8 cellular contexts compared by ENCODE assay signal in the genomic region with DNA sequence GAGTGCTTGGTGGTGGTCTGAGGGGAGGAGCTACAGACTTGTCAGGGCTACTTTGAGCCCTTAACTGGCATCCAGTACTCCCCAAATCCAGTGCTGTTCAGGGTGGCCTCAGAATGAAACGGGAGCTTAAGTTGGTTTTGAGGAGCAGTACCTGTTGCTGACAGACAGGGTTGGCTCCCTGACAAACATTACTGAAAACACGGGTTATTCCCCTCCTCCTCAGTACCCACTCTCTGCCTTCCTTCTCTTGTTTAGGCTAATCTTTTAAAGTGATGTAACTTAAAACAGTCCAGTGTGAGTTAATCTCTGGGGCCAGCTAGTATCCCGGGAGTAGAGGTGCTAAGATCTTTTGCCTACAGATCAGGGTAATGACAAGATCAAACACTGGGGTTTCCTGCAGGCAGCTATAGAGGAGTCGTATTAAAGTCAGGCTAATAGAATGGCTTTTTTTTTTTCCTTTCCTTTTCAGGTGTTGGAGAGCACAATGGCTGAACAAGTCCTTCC. TPM values are rescaled to one million over a fixed set of nuclear protein-coding genes. Genes with fewer than 3 reads are reported as not detected.
DNase-seq lines count a peak whose midpoint lies in the region; ATAC-seq, FAIRE-seq and TF ChIP-seq lines count a peak whose summit lies in the region.

No MANE protein-coding gene starts in this region.

- FAIRE-seq in pancreas (lab: Jason Lieb, UNC), result no peak
- no peak for FAIRE-seq in RCC 7860 (lab: Jason Lieb, UNC)

- peak overlapping the region; percentile 81 for H3K4me2 ChIP-seq in SU-DHL-6 (ENCODE audit: low read depth, low read length, poor library complexity, severe bottlenecking)

- no peaks in the 10 kb centered on the region for H3K9me3 ChIP-seq in SU-DHL-6 (ENCODE audit: insufficient read depth, low read length)
- H3K9me3 ChIP-seq in endodermal cell (ENCODE audit: control insufficient read depth, low read length), result no peaks in the 10 kb centered on the region
- H3K9me3 ChIP-seq in pancreas, result no peaks in the 10 kb centered on the region

- TF ChIP-seq CTCF in SU-DHL-6 (IDR thresholded peaks at IDR 0.05; ENCODE audit: insufficient read depth, low read length, poor library complexity, severe bottlenecking) (no peak), endodermal cell (conservative IDR thresholded peaks at IDR 0.05) (peak; percentile 38), pancreas (IDR thresholded peaks at IDR 0.05) (no peak)

- H3K9ac ChIP-seq in SU-DHL-6 (ENCODE audit: low read length) (no peak overlapping the region), endodermal cell (ENCODE audit: extremely low read depth, low read length, poor library complexity, severe bottlenecking) (no peak overlapping the region)

- no peak overlapping the region for H3K27ac Mint-ChIP-seq in endodermal cell

- H3K27ac ChIP-seq in SU-DHL-6 (ENCODE audit: low read depth, low read length) (no peak overlapping the region), endodermal cell (ENCODE audit: low read depth, low read length) (no peak overlapping the region), pancreas (peak overlapping the region in 2 of 4 donors; percentile 6 to 65)

- ATAC-seq in GM21619 (IDR thresholded peaks at IDR 0.05; ENCODE audit: unreplicated experiment) (peak; percentile 24), pancreas (no peak), GM18873 (IDR thresholded peaks at IDR 0.05; ENCODE audit: low FRiP score, unreplicated experiment) (no peak)

- H3K27me3 ChIP-seq in SU-DHL-6 (ENCODE audit: low read length), result no peaks in the 10 kb centered on the region
- H3K27me3 ChIP-seq in endodermal cell (ENCODE audit: control insufficient read depth, insufficient read depth, low read length, poor library complexity, severe bottlenecking), result peaks cover 18% of the 10 kb centered on the region
- H3K27me3 ChIP-seq in pancreas, result no peaks in the 10 kb centered on the region

- H3K4me1 ChIP-seq in endodermal cell (ENCODE audit: control insufficient read depth, insufficient read depth, low read length), result peaks cover 5% of the 10 kb centered on the region
- H3K4me1 ChIP-seq in pancreas, result peaks cover 0 to 33% (median 9%) of the 10 kb centered on the region in 3 donors

- H3K4me1 Mint-ChIP-seq in endodermal cell, result peaks cover 55% of the 10 kb centered on the region

- H3K9me3 Mint-ChIP-seq in endodermal cell, result no peaks in the 10 kb centered on the region

- H2AFZ ChIP-seq in SU-DHL-6 (ENCODE audit: low read depth, low read length, severe bottlenecking), result no peak overlapping the region

- H4K20me1 ChIP-seq in SU-DHL-6 (ENCODE audit: low read depth, low read length), result no peaks in the 10 kb centered on the region; the same call in 1 of the 2 replicates

- DNase-seq in Caki2 (ENCODE audit: low read depth) (peak; percentile 23), endodermal cell (no peak), pancreas (no peak), RCC 7860 (ENCODE audit: low spot score) (no peak)
- DNase-seq in stimulated activated naive CD4-positive, alpha-beta T cell (lab: John Stamatoyannopoulos, UW), result peak; percentile 17 to 65 (median 42)

- H3K27me3 Mint-ChIP-seq in endodermal cell (ENCODE audit: insufficient read depth), result peaks cover 28% of the 10 kb centered on the region

- H3K4me3 Mint-ChIP-seq in endodermal cell, result peak overlapping the region; percentile 5

- intact Hi-C loops in pancreas (cut with DNase I), result loop anchor here in 1 of 3 donors (10.0 kb wide), 1 partner anchor 54 kb away; no protein-coding TSS in a partner anchor

- H3K79me2 ChIP-seq in SU-DHL-6 (ENCODE audit: insufficient read depth, low read length), result peaks cover 24% of the 10 kb centered on the region

- WGBS in endodermal cell (ENCODE audit: insufficient coverage in 1 of 2, insufficient read length in 1 of 2), 2 experiments, result 48 to 55% methylated on average over 4 of the region's 4 CpGs
- WGBS in pancreas, 2 donors, result 24 to 31% methylated on average over 4 of the region's 4 CpGs

- H3F3A ChIP-seq in SU-DHL-6 (ENCODE audit: insufficient read depth), result 0 out of 2 replicates have a peak, but pooled peaks cover 3% of the 10 kb centered on the region

- H3K9me2 ChIP-seq in SU-DHL-6 (replicated peaks; ENCODE audit: insufficient read depth, low read length), result no peaks in the 10 kb centered on the region

- in situ Hi-C loops in Caki2 (cut with HindIII; ENCODE audit: low pct_unique_long_range_greater_than_20kb, low sequenced_read_pairs), result no loop called here

- H3K36me3 ChIP-seq in SU-DHL-6 (ENCODE audit: low read length) (peaks cover 9% of the 10 kb centered on the region), endodermal cell (ENCODE audit: control insufficient read depth, insufficient read depth, low read length) (peaks cover 9% of the 10 kb centered on the region), pancreas (peaks cover 0 to 17% (median 5%) of the 10 kb centered on the region in 3 donors)

- H3K4me3 ChIP-seq in SU-DHL-6 (ENCODE audit: insufficient read depth, low read length, poor library complexity, severe bottlenecking) (no peak overlapping the region), endodermal cell (ENCODE audit: low read length) (peak overlapping the region; percentile 42), pancreas (peak overlapping the region in 1 of 4 donors; percentile 93)

- H3K36me3 Mint-ChIP-seq in endodermal cell (ENCODE audit: low read depth), result peaks cover 10% of the 10 kb centered on the region

RNA-seq across cellular contexts. Expression of gene TNFAIP3, which starts 3.7 kb away (rescaled TPM):
- 6.1 and 19.2 TPM in 2 replicates for total RNA-seq in Caki2 (2014; rRNA removed; shearing (Covaris generic); ENCODE audit: low replicate concordance)
- total RNA-seq in endodermal cell, result 10 to 100 TPM in 1 of 2 donors, 1 to 10 TPM in 1; 4.4 to 12.3 TPM
- 3.6 TPM for polyA plus RNA-seq in endodermal cell (2013, experiment 1 of 2)
- 4.2 TPM for polyA plus RNA-seq in endodermal cell (2013, experiment 2 of 2)
- total RNA-seq in pancreas, result 10 to 100 TPM in 5 of 6 donors, 1 to 10 TPM in 1; 9.3 to 59.2 (median 13.5) TPM
- 10 to 100 TPM; 13.9 to 14.5 TPM for polyA plus RNA-seq in pancreas

Comparison
In these comparisons a context has a peak if more than half of its experiments do, and no peak if none do; other contexts are left out.
1. DNase-seq: peak in Caki2 (single experiment) and stimulated activated naive CD4-positive, alpha-beta T cell (6 of 6); none in endodermal cell (single experiment), pancreas (0 of 6) and RCC 7860 (single experiment).